In genomic region chr1:203052556-203053059, GRCh38 we compare ENCODE assay signal across 1 cellular context.
TF ChIP-seq lines count a peak whose summit lies in the region.

No MANE protein-coding gene starts in this region.

TF ChIP-seq in H1, 55 proteins besides CTCF, POLR2A, EP300 and RAD21 (continued from another document):
- TF ChIP-seq CHD7 (IDR thresholded peaks at IDR 0.05; ENCODE audit: insufficient replicate concordance, low read length) = no peak
- no peak for TF ChIP-seq JUN (IDR thresholded peaks at IDR 0.05; ENCODE audit: low read depth, low read length)
- no peak for TF ChIP-seq ATF3 (IDR thresholded peaks at IDR 0.05; ENCODE audit: insufficient read depth, low read depth, low read length)
- TF ChIP-seq BRCA1 (IDR thresholded peaks at IDR 0.05; ENCODE audit: low read depth, low read length) = no peak
- no peak for TF ChIP-seq CTBP2 (IDR thresholded peaks at IDR 0.05; ENCODE audit: borderline replicate concordance, insufficient read depth, insufficient read length, low read length)
